24 cellular contexts compared by ENCODE assay signal in genomic region chr10:6518791-6519430, GRCh38.
DNase-seq lines count a peak whose midpoint lies in the region; ATAC-seq and TF ChIP-seq lines count a peak whose summit lies in the region.
"Had no signal": no experiment of that assay in that cellular context is flagged by ENCODE, and none has a peak within 500 bp of the region (broad histone marks: within the 10 kb centered on the region; RNA-seq: fewer than 3 reads in every experiment).

No MANE protein-coding gene starts in this region.

- TF ChIP-seq CTCF in OCI-LY3 (IDR thresholded peaks at IDR 0.05; ENCODE audit: low read depth, low read length) (no peak), GM23338 (conservative IDR thresholded peaks at IDR 0.05; ENCODE audit: low read depth in 2 of 2) (no peak)

- H3K9ac ChIP-seq in OCI-LY3 (ENCODE audit: low read length): no peak overlapping the region

- no peak for DNase-seq in activated T-cell treated with anti-CD3 and anti-CD28 coated beads, Interleukin-2, amount 50 U/mL, for 72 hours
- no peak for DNase-seq in activated T-cell treated with anti-CD3 and anti-CD28 coated beads for 4 hours
- no peak for DNase-seq in activated naive CD8-positive, alpha-beta T cell treated with anti-CD3 and anti-CD28 coated beads for 36 hours
- no peak for DNase-seq in stimulated activated naive CD8-positive, alpha-beta T cell treated with anti-CD3 and anti-CD28 coated beads, Interleukin-15, Interleukin-2, amounts not matched to agents 100 U/mL and 50 U/mL, for 24 hours
- DNase-seq in GM23338 (ENCODE audit: low spot score): no peak
- DNase-seq in left cardiac atrium: no peak
- DNase-seq: ACHN; activated CD4-positive, alpha-beta T cell treated with anti-CD3 and anti-CD28 coated beads, Interleukin-2, amount 50 U/mL, for 1 hour; adrenal gland; Calu3; effector CD4-positive, alpha-beta T cell; foreskin fibroblast; H9; heart left ventricle; NCI-H1694; NCI-H2171 treated with DMSO at 0.1 percent for 48 hours; NCI-H526; Peyer's patch; stimulated activated CD4-positive, alpha-beta T cell treated with anti-CD3 and anti-CD28 coated beads, Interleukin-15, amount 100 ng/mL, for 24 hours; substantia nigra had no signal

- H3K9me2 ChIP-seq in GM23338 (ENCODE audit: insufficient read depth): no peaks in the 10 kb centered on the region

- H3K4me3 ChIP-seq in OCI-LY3 (ENCODE audit: low read length): no peak overlapping the region
- H3K4me3 ChIP-seq in GM23338: no peak overlapping the region
- H3K4me3 ChIP-seq: adrenal gland, heart left ventricle, Peyer's patch, prostate gland had no signal

- intact Hi-C loops in left cardiac atrium (cut with DNase I): no loop called here

- H3K36me3 ChIP-seq in OCI-LY3 (replicated peaks; ENCODE audit: low read depth, low read length) (no peaks in the 10 kb centered on the region), GM23338 (ENCODE audit: insufficient read depth) (no peaks in the 10 kb centered on the region)
- H3K36me3 ChIP-seq: adrenal gland, heart left ventricle, Peyer's patch, prostate gland had no signal

- H3K27ac Mint-ChIP-seq in activated T-cell treated with anti-CD3 and anti-CD28 coated beads, Interleukin-2, amount 50 U/mL, for 72 hours: peak overlapping the region; percentile 94
- peak overlapping the region; percentile 78 for H3K27ac Mint-ChIP-seq in activated naive CD8-positive, alpha-beta T cell treated with anti-CD3 and anti-CD28 coated beads for 36 hours
- no peak overlapping the region for H3K27ac Mint-ChIP-seq in GM23338
- H3K27ac Mint-ChIP-seq: H9 had no signal

- peak; percentile 84 to 87 for ATAC-seq in activated T-cell treated with anti-CD3 and anti-CD28 coated beads, Interleukin-2, amount 50 U/mL, for 72 hours (replicated peaks in 1 of 2)
- ATAC-seq in stimulated activated naive CD8-positive, alpha-beta T cell treated with anti-CD3 and anti-CD28 coated beads, Interleukin-15, Interleukin-2, amounts not matched to agents 100 U/mL and 50 U/mL, for 24 hours: peak; percentile 86
- ATAC-seq in GM23338 (no peak), left cardiac atrium (no peak)
- ATAC-seq: heart left ventricle, HepG2 had no signal

- H3K4me1 ChIP-seq in OCI-LY3 (ENCODE audit: low read length): peaks cover 9% of the 10 kb centered on the region
- H3K4me1 ChIP-seq in GM23338 (ENCODE audit: insufficient read depth): no peaks in the 10 kb centered on the region; the same call in 1 of the 2 replicates
- H3K4me1 ChIP-seq: adrenal gland, Peyer's patch, prostate gland had no signal

- H3K4me3 Mint-ChIP-seq in activated T-cell treated with anti-CD3 and anti-CD28 coated beads, Interleukin-2, amount 50 U/mL, for 72 hours: peak overlapping the region; percentile 67 to 91
- peak overlapping the region; percentile 18 for H3K4me3 Mint-ChIP-seq in activated naive CD8-positive, alpha-beta T cell treated with anti-CD3 and anti-CD28 coated beads for 36 hours
- H3K4me3 Mint-ChIP-seq in GM23338: no peak overlapping the region
- H3K4me3 Mint-ChIP-seq: H9 had no signal

- H3K27ac ChIP-seq in OCI-LY3 (ENCODE audit: low read length): no peak overlapping the region
- no peak overlapping the region for H3K27ac ChIP-seq in GM23338 (ENCODE audit: low read depth)
- H3K27ac ChIP-seq: adrenal gland, heart left ventricle, HL-60, Peyer's patch, prostate gland had no signal

- H3K4me2 ChIP-seq in OCI-LY3 (ENCODE audit: low read length): peak overlapping the region; percentile 41
- no peak overlapping the region for H3K4me2 ChIP-seq in GM23338

- H3K9me3 ChIP-seq in OCI-LY3 (ENCODE audit: insufficient read depth, low read length): no peaks in the 10 kb centered on the region
- H3K9me3 ChIP-seq: adrenal gland, heart left ventricle, Peyer's patch, prostate gland had no signal

- peaks cover 33% of the 10 kb centered on the region for H3K27me3 ChIP-seq in OCI-LY3 (ENCODE audit: low read depth, low read length)
- H3K27me3 ChIP-seq in GM23338 (ENCODE audit: insufficient read depth): no peaks in the 10 kb centered on the region
- H3K27me3 ChIP-seq: adrenal gland, Peyer's patch had no signal

- H3K4me1 Mint-ChIP-seq in activated T-cell treated with anti-CD3 and anti-CD28 coated beads, Interleukin-2, amount 50 U/mL, for 72 hours (ENCODE audit: low read depth): peaks cover 81% of the 10 kb centered on the region
- peaks cover 75% of the 10 kb centered on the region for H3K4me1 Mint-ChIP-seq in activated naive CD8-positive, alpha-beta T cell treated with anti-CD3 and anti-CD28 coated beads for 36 hours
- H3K4me1 Mint-ChIP-seq in GM23338: peaks cover 18% of the 10 kb centered on the region

- H3K36me3 Mint-ChIP-seq in activated T-cell treated with anti-CD3 and anti-CD28 coated beads, Interleukin-2, amount 50 U/mL, for 72 hours (ENCODE audit: insufficient read depth in 2 of 2): peaks cover 4 to 18% of the 10 kb centered on the region in 2 donors
- peaks cover 40% of the 10 kb centered on the region for H3K36me3 Mint-ChIP-seq in activated naive CD8-positive, alpha-beta T cell treated with anti-CD3 and anti-CD28 coated beads for 36 hours
- 0 out of 3 replicates have a peak, but pooled peaks cover 4% of the 10 kb centered on the region for H3K36me3 Mint-ChIP-seq in GM23338 (ENCODE audit: low read depth)

- H2AFZ ChIP-seq in OCI-LY3 (ENCODE audit: low read depth, low read length) (no peak overlapping the region), GM23338 (no peak overlapping the region)

- no peaks in the 10 kb centered on the region for H3K27me3 Mint-ChIP-seq in activated T-cell treated with anti-CD3 and anti-CD28 coated beads, Interleukin-2, amount 50 U/mL, for 72 hours (ENCODE audit: low read depth)
- H3K27me3 Mint-ChIP-seq in activated naive CD8-positive, alpha-beta T cell treated with anti-CD3 and anti-CD28 coated beads for 36 hours: no peaks in the 10 kb centered on the region
- H3K27me3 Mint-ChIP-seq in GM23338 (ENCODE audit: insufficient read depth, low read depth, poor library complexity): no peaks in the 10 kb centered on the region

- H3K9me3 Mint-ChIP-seq in activated T-cell treated with anti-CD3 and anti-CD28 coated beads, Interleukin-2, amount 50 U/mL, for 72 hours: no peaks in the 10 kb centered on the region
- no peaks in the 10 kb centered on the region for H3K9me3 Mint-ChIP-seq in activated naive CD8-positive, alpha-beta T cell treated with anti-CD3 and anti-CD28 coated beads for 36 hours
- H3K9me3 Mint-ChIP-seq in GM23338: no peaks in the 10 kb centered on the region
- H3K9me3 Mint-ChIP-seq: H9 had no signal

- H3K79me2 ChIP-seq in OCI-LY3 (ENCODE audit: low read length) (no peaks in the 10 kb centered on the region), GM23338 (replicated peaks; ENCODE audit: insufficient read depth) (no peaks in the 10 kb centered on the region; the same call in 1 of the 2 replicates)

- no peaks in the 10 kb centered on the region for H4K20me1 ChIP-seq in OCI-LY3 (ENCODE audit: insufficient read depth, low read length)
- peaks cover 17% of the 10 kb centered on the region; the same call in 1 of the 2 replicates for H4K20me1 ChIP-seq in GM23338 (replicated peaks; ENCODE audit: insufficient read depth)

- no peaks in the 10 kb centered on the region for H3F3A ChIP-seq in GM23338 (replicated peaks; ENCODE audit: low read depth)

TF ChIP-seq in GM23338, 12 proteins besides CTCF, POLR2A, EP300 and RAD21:
- TF ChIP-seq JUNB (IDR thresholded peaks at IDR 0.05; ENCODE audit: unreplicated experiment) (no peak), EZH2 (IDR thresholded peaks at IDR 0.05; ENCODE audit: low read depth, unreplicated experiment) (no peak), CREB1 (CRISPR knock-in tag; IDR thresholded peaks at IDR 0.05; ENCODE audit: low read depth) (no peak), NANOG (IDR thresholded peaks at IDR 0.05; ENCODE audit: borderline replicate concordance) (no peak), ZNF331 (CRISPR knock-in tag; IDR thresholded peaks at IDR 0.05; ENCODE audit: low read depth) (no peak)
TF ChIP-seq in GM23338: peak in this region for 0.

Comparison
In these comparisons a context has a peak if more than half of its experiments do, and no peak if none do; other contexts are left out.
1. ATAC-seq: peak in activated T-cell treated with anti-CD3 and anti-CD28 coated beads, Interleukin-2, amount 50 U/mL, for 72 hours (2 of 2) and stimulated activated naive CD8-positive, alpha-beta T cell treated with anti-CD3 and anti-CD28 coated beads, Interleukin-15, Interleukin-2, amounts not matched to agents 100 U/mL and 50 U/mL, for 24 hours (single experiment); none in GM23338 (single experiment) and left cardiac atrium (0 of 2).